9 cellular contexts compared by ENCODE assay signal in the genomic region with DNA sequence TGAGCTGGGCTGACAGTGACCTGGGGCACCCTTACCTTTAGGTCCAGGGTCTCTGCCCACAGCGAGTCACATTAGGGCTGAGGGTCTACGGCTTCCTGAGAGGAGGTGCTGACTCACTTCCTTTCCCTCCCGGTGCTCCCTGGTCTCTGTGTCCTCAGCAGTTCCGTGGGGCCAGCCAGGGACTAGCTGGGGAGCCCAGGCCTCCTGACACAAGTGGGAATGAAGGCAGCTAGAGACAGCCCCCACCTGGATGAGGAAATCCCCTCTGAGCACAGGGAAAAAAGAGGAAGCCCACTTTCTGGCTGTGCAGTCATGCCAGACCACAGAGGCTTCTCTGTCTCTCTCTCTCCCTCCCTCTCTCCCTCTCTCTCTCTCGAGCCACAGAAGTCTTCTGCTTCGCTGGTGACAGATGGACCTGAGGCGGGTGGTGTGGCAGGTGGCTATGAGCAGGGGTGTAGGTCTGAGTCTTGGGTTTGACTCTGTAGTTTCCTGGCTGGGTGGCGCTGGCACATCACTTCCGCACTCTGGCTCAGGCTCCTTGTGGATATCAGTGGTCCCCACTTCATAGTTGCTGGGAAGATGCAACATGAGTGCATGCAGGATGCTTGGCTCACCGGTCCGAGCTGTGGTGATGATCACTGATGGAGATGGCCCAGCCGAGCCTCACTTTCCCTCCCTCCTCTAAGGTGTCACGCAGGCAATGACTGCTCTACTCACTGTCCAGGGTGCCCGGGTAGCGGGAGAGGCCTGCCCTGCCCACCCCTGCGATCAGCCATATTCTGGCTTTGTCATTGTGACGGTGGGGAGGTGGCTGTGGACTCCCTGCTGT. TPM values are rescaled to one million over a fixed set of nuclear protein-coding genes. Genes with fewer than 3 reads are reported as not detected.
A peak's percentile ranks its signal among the peaks of the same experiment; 100 is the strongest.
DNase-seq lines count a peak whose midpoint lies in the region; ATAC-seq and TF ChIP-seq lines count a peak whose summit lies in the region.
"Had no signal": no experiment of that assay in that cellular context is flagged by ENCODE, and none has a peak within 500 bp of the region (broad histone marks: within the 10 kb centered on the region; RNA-seq: fewer than 3 reads in every experiment).

No MANE protein-coding gene starts in this region.

- CTCF ChIA-PET in RWPE1 (lab: Yijun Ruan, JAX): no interaction called here

- peak; percentile 32 for ATAC-seq in GM21786 (IDR thresholded peaks at IDR 0.05; ENCODE audit: unreplicated experiment)
- ATAC-seq in HG03039 (IDR thresholded peaks at IDR 0.05; ENCODE audit: unreplicated experiment): no peak

- peak overlapping the region in 4 of 6 donors; percentile 11 to 72 (median 20) for H3K27ac Mint-ChIP-seq in immature natural killer cell

- no peak for TF ChIP-seq CTCF in RWPE1 (conservative IDR thresholded peaks at IDR 0.05; ENCODE audit: low read depth)

- H3K27ac ChIP-seq in RWPE1: peak overlapping the region; percentile 36
- H3K27ac ChIP-seq in SJCRH30: no peak overlapping the region
- H3K27ac ChIP-seq: colonic mucosa had no signal

- no peaks in the 10 kb centered on the region for H3K9me3 Mint-ChIP-seq in immature natural killer cell

- H3K4me1 Mint-ChIP-seq in immature natural killer cell: peaks cover 34 to 37% of the 10 kb centered on the region in 2 donors

- peaks cover 4 to 10% (median 5%) of the 10 kb centered on the region in 3 donors for H3K27me3 Mint-ChIP-seq in immature natural killer cell (ENCODE audit: low read depth in 3 of 3)

- peaks cover 0 to 11% (median 8%) of the 10 kb centered on the region in 3 donors for H3K36me3 Mint-ChIP-seq in immature natural killer cell

- H3K4me3 ChIP-seq in SJCRH30: no peak overlapping the region
- H3K4me3 ChIP-seq: colonic mucosa had no signal

- no peaks in the 10 kb centered on the region for H3K27me3 ChIP-seq in SJCRH30
- H3K27me3 ChIP-seq: colonic mucosa had no signal

- no peaks in the 10 kb centered on the region for H3K9me3 ChIP-seq in SJCRH30 (replicated peaks)
- H3K9me3 ChIP-seq: colonic mucosa had no signal

- peak overlapping the region; percentile 9 to 46 (median 33) for H3K4me3 Mint-ChIP-seq in immature natural killer cell

- H3K4me1 ChIP-seq in SJCRH30: peaks cover 5% of the 10 kb centered on the region; the same call in 1 of the 2 replicates

- H3K36me3 ChIP-seq in SJCRH30: peaks cover 15% of the 10 kb centered on the region
- H3K36me3 ChIP-seq: colonic mucosa had no signal

- DNase-seq in DMS 273 (lab: John Stamatoyannopoulos, UW; ENCODE audit: unreplicated experiment): peak; percentile 69
- no peak for DNase-seq in RWPE1 (ENCODE audit: low spot score)
- DNase-seq in immature natural killer cell: no peak
- DNase-seq in NCI-H2227 (lab: John Stamatoyannopoulos, UW; ENCODE audit: unreplicated experiment): no peak
- DNase-seq in SJCRH30: no peak
- no peak for DNase-seq in activated gamma-delta T cell (lab: John Stamatoyannopoulos, UW)
- DNase-seq: colonic mucosa had no signal

- POLR2A ChIA-PET in RWPE1 (lab: Yijun Ruan, JAX; ENCODE audit: low non-redundant PET): no interaction called here

RNA-seq across cellular contexts. Expression of a gene that starts 3.5 kb away (rescaled TPM):
- 10 to 100 TPM in 1 of 3 donors, 1 to 10 TPM in 2; 2.4 to 10.2 (median 3.3) TPM for polyA plus RNA-seq in immature natural killer cell
- 31.3 and 33.4 TPM in 2 replicates for total RNA-seq in SJCRH30 (2014; rRNA removed; shearing (Covaris generic))

RNA-seq across cellular contexts. Expression of a gene that starts 3.6 kb away (rescaled TPM):
- 100 to 1,000 TPM; 130 to 217 (median 153) TPM for polyA plus RNA-seq in immature natural killer cell
- total RNA-seq in SJCRH30 (2014; rRNA removed; shearing (Covaris generic)): 64.0 and 71.6 TPM in 2 replicates

RNA-seq across cellular contexts. Expression of a gene that starts 27.0 kb away (rescaled TPM):
- polyA plus RNA-seq in immature natural killer cell: not detected
- 0.06 and 0.25 TPM in 2 replicates for total RNA-seq in SJCRH30 (2014; rRNA removed; shearing (Covaris generic))
